ENCODE assay signal across 35 cellular contexts in the genomic region with DNA sequence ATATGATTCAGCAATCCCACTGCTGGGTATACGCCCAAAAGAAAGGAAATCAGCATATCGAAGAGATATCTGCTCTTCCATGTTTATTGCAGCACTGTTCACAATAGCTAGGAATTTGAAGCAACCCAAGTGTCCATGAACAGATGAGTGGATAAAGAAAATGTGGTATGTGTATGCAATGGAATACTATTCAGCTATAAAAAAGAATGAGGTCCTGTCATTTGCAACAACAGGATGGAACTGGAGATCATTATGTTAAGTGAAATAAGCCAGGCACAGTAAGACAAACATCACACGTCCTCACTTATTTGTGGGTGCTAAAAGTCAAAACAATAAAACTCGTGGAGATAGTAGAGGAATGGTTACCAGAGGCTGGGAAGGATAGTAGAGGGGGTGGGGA.
"Had no signal": no experiment of that assay in that cellular context is flagged by ENCODE, and none has a peak within 500 bp of the region (broad histone marks: within the 10 kb centered on the region; RNA-seq: fewer than 3 reads in every experiment).

No MANE protein-coding gene starts in this region.

- H3K27me3 ChIP-seq: MG63 had no signal

- H3K9ac ChIP-seq: KMS-11 had no signal

- H3K9me3 ChIP-seq: MG63 had no signal

- H3K4me2 ChIP-seq: KMS-11 had no signal

- H3K27ac ChIP-seq: KMS-11 had no signal

- H3K36me3 ChIP-seq: MG63 had no signal

- DNase-seq: Karpas-422, Kasumi-1, KG1, MG63, MM.1S, MV-4-11, NCI-H1048, NCI-H1092, NCI-H1092 treated with DMSO at 0.1 percent for 48 hours, NCI-H1105, NCI-H1105 treated with DMSO at 0.1 percent for 48 hours, NCI-H1417, NCI-H1417 treated with DMSO at 0.1 percent for 48 hours, NCI-H1436, NCI-H1436 treated with DMSO at 0.1 percent for 48 hours, NCI-H146, NCI-H1694, NCI-H1694 treated with DMSO at 0.1 percent for 48 hours, NCI-H187, NCI-H187 treated with DMSO at 0.1 percent for 48 hours, NCI-H1930, NCI-H2029, NCI-H2029 treated with DMSO at 0.1 percent for 48 hours, NCI-H2081, NCI-H2081 treated with DMSO at 0.1 percent for 48 hours, NCI-H2107, NCI-H2171, NCI-H2171 treated with DMSO at 0.1 percent for 48 hours, NCI-H2227 treated with DMSO at 0.1 percent for 48 hours, NCI-H226, NCI-H345, NCI-H446, NCI-H446 treated with DMSO at 0.1 percent for 48 hours, NCI-H510A had no signal

- H3K4me3 ChIP-seq: MG63 had no signal
